1 cellular context compared by ENCODE assay signal in genomic region chr16:29816694-29817441, GRCh38.
TF ChIP-seq lines count a peak whose summit lies in the region.

No MANE protein-coding gene starts in this region.

TF ChIP-seq in WTC11, 78 proteins besides CTCF, POLR2A, EP300 and RAD21 (continued from another document):
- 0 out of 2 replicates have a peak, but pooled peaks have one; percentile 47 for TF ChIP-seq CBFB (CRISPR knock-in tag; IDR thresholded peaks at IDR 0.05; ENCODE audit: low read depth)
- no peak for TF ChIP-seq ZNF263 (CRISPR knock-in tag; IDR thresholded peaks at IDR 0.05; ENCODE audit: low read depth)
- TF ChIP-seq JAZF1 (CRISPR knock-in tag; IDR thresholded peaks at IDR 0.05): no peak
- peak; percentile 13; the same call in 1 of the 2 replicates for TF ChIP-seq HMGXB4 (CRISPR knock-in tag; IDR thresholded peaks at IDR 0.05)
- TF ChIP-seq ZMAT4 (CRISPR knock-in tag; IDR thresholded peaks at IDR 0.05): no peak
- TF ChIP-seq SMAD3 (CRISPR knock-in tag; IDR thresholded peaks at IDR 0.05; ENCODE audit: borderline replicate concordance): no peak
- TF ChIP-seq TEAD1 (CRISPR knock-in tag; IDR thresholded peaks at IDR 0.05): no peak
- no peak for TF ChIP-seq ZNF425 (CRISPR knock-in tag; conservative IDR thresholded peaks at IDR 0.05)
- no peak for TF ChIP-seq TCF7 (CRISPR knock-in tag; IDR thresholded peaks at IDR 0.05; ENCODE audit: low read depth)
- TF ChIP-seq GTF2I (CRISPR knock-in tag; conservative IDR thresholded peaks at IDR 0.05): no peak
- TF ChIP-seq CREB1 (CRISPR knock-in tag; IDR thresholded peaks at IDR 0.05): 0 out of 2 replicates have a peak, but pooled peaks have one; percentile 0
- TF ChIP-seq IRF1 (CRISPR knock-in tag; IDR thresholded peaks at IDR 0.05): no peak
- TF ChIP-seq KAT7 (CRISPR knock-in tag; IDR thresholded peaks at IDR 0.05; ENCODE audit: borderline replicate concordance): no peak
- TF ChIP-seq MAX (CRISPR knock-in tag; IDR thresholded peaks at IDR 0.05): no peak
- TF ChIP-seq SOX15 (CRISPR knock-in tag; IDR thresholded peaks at IDR 0.05): no peak
- TF ChIP-seq JUN (CRISPR knock-in tag; IDR thresholded peaks at IDR 0.05): no peak
- TF ChIP-seq CDX4 (CRISPR knock-in tag; IDR thresholded peaks at IDR 0.05; ENCODE audit: borderline replicate concordance): no peak
- no peak for TF ChIP-seq TEAD4 (CRISPR knock-in tag; IDR thresholded peaks at IDR 0.05)
- peak; percentile 73 for TF ChIP-seq ETV6 (CRISPR knock-in tag; IDR thresholded peaks at IDR 0.05)
- no peak for TF ChIP-seq ZNF423 (CRISPR knock-in tag; IDR thresholded peaks at IDR 0.05)
